19 cellular contexts compared by ENCODE assay signal in genomic region chr2:224843141-224843540, GRCh38.
DNase-seq lines count a peak whose midpoint lies in the region; ATAC-seq lines count a peak whose summit lies in the region.
"Had no signal": no experiment of that assay in that cellular context is flagged by ENCODE, and none has a peak within 500 bp of the region (broad histone marks: within the 10 kb centered on the region; RNA-seq: fewer than 3 reads in every experiment).

No MANE protein-coding gene starts in this region.

- H2AFZ ChIP-seq in GM23248 (no peak overlapping the region), mesenchymal stem cell (ENCODE audit: low read depth, low read length) (no peak overlapping the region)
- H2AFZ ChIP-seq: GM23338 had no signal

- H3K36me3 ChIP-seq in GM23248 (ENCODE audit: low read depth) = peaks cover 29% of the 10 kb centered on the region
- peaks cover 20% of the 10 kb centered on the region for H3K36me3 ChIP-seq in adipocyte (ENCODE audit: control insufficient read depth, insufficient read depth, low read length, severe bottlenecking)
- H3K36me3 ChIP-seq in mesenchymal stem cell (ENCODE audit: control insufficient read depth in 1 of 2, insufficient read depth in 2 of 2, low read depth in 1 of 2, low read length in 2 of 2) = peaks cover 2 to 85% of the 10 kb centered on the region in 2 experiments
- H3K36me3 ChIP-seq: esophagus muscularis mucosa, right lobe of liver had no signal

- no peaks in the 10 kb centered on the region for H3K9me2 ChIP-seq in GM23248 (ENCODE audit: insufficient read depth)

- H3K27ac ChIP-seq in GM23248 (no peak overlapping the region; the same call in 1 of the 2 replicates), mesenchymal stem cell (ENCODE audit: low read length, poor library complexity, severe bottlenecking) (no peak overlapping the region)
- H3K27ac ChIP-seq: esophagus muscularis mucosa, Peyer's patch, right lobe of liver, tibial nerve had no signal

- no peak overlapping the region for H2AK5ac ChIP-seq in mesenchymal stem cell (ENCODE audit: low read length, severe bottlenecking)

- H4K8ac ChIP-seq in mesenchymal stem cell (ENCODE audit: low read length) = no peak overlapping the region

- H3K79me1 ChIP-seq in mesenchymal stem cell (replicated peaks; ENCODE audit: low read length, poor library complexity, severe bottlenecking) = peaks cover 2% of the 10 kb centered on the region

- H3K4me2 ChIP-seq in GM23248 (ENCODE audit: unreplicated experiment) = no peak overlapping the region
- H3K4me2 ChIP-seq in mesenchymal stem cell (ENCODE audit: low read length, poor library complexity, severe bottlenecking) = no peak overlapping the region
- H3K4me2 ChIP-seq: GM23338 had no signal

- H3K4me3 ChIP-seq in GM23248 (no peak overlapping the region), adipocyte (ENCODE audit: low read length) (no peak overlapping the region), mesenchymal stem cell (ENCODE audit: insufficient read depth in 1 of 2, low read depth in 1 of 2, low read length in 2 of 2) (no peak overlapping the region)
- H3K4me3 ChIP-seq: esophagus muscularis mucosa, GM12878, GM23338, Peyer's patch, right lobe of liver, tibial nerve had no signal

- no peak overlapping the region for H4K91ac ChIP-seq in mesenchymal stem cell (ENCODE audit: low read length)

- H3K9me3 ChIP-seq in GM23248 (ENCODE audit: low read depth) (no peaks in the 10 kb centered on the region), adipocyte (ENCODE audit: control insufficient read depth, low read length) (no peaks in the 10 kb centered on the region), mesenchymal stem cell (ENCODE audit: control insufficient read depth, low read length) (peaks cover 8% of the 10 kb centered on the region)
- H3K9me3 ChIP-seq: esophagus muscularis mucosa, Peyer's patch, right lobe of liver, tibial nerve had no signal

- peaks cover 24% of the 10 kb centered on the region for H3F3A ChIP-seq in GM23248 (ENCODE audit: insufficient read depth)

- DNase-seq in T-helper 2 cell treated with Interferon-gamma antibody and Interleukin-4, amounts not matched to agents 5 μg/mL and 100 μg/mL, for 36 hours (ENCODE audit: low spot score) = no peak
- DNase-seq in T-helper 2 cell (no peak), GM23248 (peak; percentile 37), adipocyte (ENCODE audit: low read depth) (peak; percentile 28), mesenchymal stem cell (peak; percentile 13)
- no peak for DNase-seq in stimulated activated CD4-positive, alpha-beta T cell treated with anti-CD3 and anti-CD28 coated beads, Interleukin-4, amount 100 ng/mL, for 24 hours
- DNase-seq: 8988T; aorta; NCI-H82; Peyer's patch; right lobe of liver; stimulated activated CD4-positive, alpha-beta T cell treated with anti-CD3 and anti-CD28 coated beads, Interleukin-2, amount 100 ng/mL, for 48 hours; stimulated activated CD8-positive, alpha-beta memory T cell treated with anti-CD3 and anti-CD28 coated beads, Interleukin-4, amount 100 ng/mL, for 48 hours had no signal

- H3K36me3 Mint-ChIP-seq in T-helper 2 cell treated with Interferon-gamma antibody and Interleukin-4, amounts not matched to agents 5 μg/mL and 100 μg/mL, for 36 hours (ENCODE audit: low read depth) = peaks cover 81% of the 10 kb centered on the region

- H3K14ac ChIP-seq in mesenchymal stem cell (ENCODE audit: low read length in 2 of 2) = no peak overlapping the region

- H3K27me3 Mint-ChIP-seq in T-helper 2 cell treated with Interferon-gamma antibody and Interleukin-4, amounts not matched to agents 5 μg/mL and 100 μg/mL, for 36 hours (ENCODE audit: low read depth) = no peaks in the 10 kb centered on the region

- ATAC-seq in GM18861 (IDR thresholded peaks at IDR 0.05; ENCODE audit: unreplicated experiment) (no peak), GM18498 (IDR thresholded peaks at IDR 0.05; ENCODE audit: unreplicated experiment) (no peak)
- ATAC-seq: GM12878, GM23338, right lobe of liver had no signal

- no peak overlapping the region for H2BK15ac ChIP-seq in mesenchymal stem cell (ENCODE audit: low read depth, poor library complexity, severe bottlenecking)

- H2BK120ac ChIP-seq in mesenchymal stem cell (ENCODE audit: low read depth, low read length) = no peak overlapping the region

- no peak overlapping the region for H3K9ac ChIP-seq in GM23248
- H3K9ac ChIP-seq in adipocyte (ENCODE audit: low read length) = no peak overlapping the region
- no peak overlapping the region for H3K9ac ChIP-seq in mesenchymal stem cell (ENCODE audit: low read length)

- H3K9me3 Mint-ChIP-seq in T-helper 2 cell treated with Interferon-gamma antibody and Interleukin-4, amounts not matched to agents 5 μg/mL and 100 μg/mL, for 36 hours = peaks cover 10% of the 10 kb centered on the region

- WGBS in GM23248 (ENCODE audit: low coverage in 1 of 2, low lambda C conversion rate in 2 of 2, missing lambda C conversion rate in 2 of 2), 2 experiments = 69 to 75% methylated on average over 2 of the region's 2 CpGs
- WGBS in mesenchymal stem cell = 59% methylated on average over 2 of the region's 2 CpGs

- no peaks in the 10 kb centered on the region for H4K20me1 ChIP-seq in GM23248 (ENCODE audit: insufficient read depth)

- H3K27me3 ChIP-seq in GM23248 (replicated peaks; ENCODE audit: insufficient read depth) (no peaks in the 10 kb centered on the region), adipocyte (replicated peaks; ENCODE audit: control insufficient read depth, insufficient read depth, low read length) (no peaks in the 10 kb centered on the region), mesenchymal stem cell (ENCODE audit: control insufficient read depth in 1 of 2, insufficient read depth in 1 of 2, low read length in 2 of 2) (no peaks in the 10 kb centered on the region)
- H3K27me3 ChIP-seq: esophagus muscularis mucosa, Peyer's patch, right lobe of liver, tibial nerve had no signal

- no peak overlapping the region for H2BK5ac ChIP-seq in mesenchymal stem cell (ENCODE audit: low read depth, low read length, poor library complexity, severe bottlenecking)

- H3K4me1 ChIP-seq in GM23248 (ENCODE audit: insufficient read depth) (peaks cover 10% of the 10 kb centered on the region), adipocyte (ENCODE audit: control insufficient read depth, insufficient read depth, low read length) (peaks cover 12% of the 10 kb centered on the region), mesenchymal stem cell (ENCODE audit: control insufficient read depth, insufficient read depth, low read depth, low read length) (no peaks in the 10 kb centered on the region)
- H3K4me1 ChIP-seq: esophagus muscularis mucosa, Peyer's patch, right lobe of liver had no signal

- H2BK12ac ChIP-seq in mesenchymal stem cell (ENCODE audit: low read length in 2 of 2) = no peak overlapping the region

- H3K4ac ChIP-seq in mesenchymal stem cell (ENCODE audit: low read depth in 1 of 2, low read length in 2 of 2) = no peak overlapping the region

- peak overlapping the region; percentile 12 for H3K27ac Mint-ChIP-seq in T-helper 2 cell treated with Interferon-gamma antibody and Interleukin-4, amounts not matched to agents 5 μg/mL and 100 μg/mL, for 36 hours

- no peaks in the 10 kb centered on the region for H3K79me2 ChIP-seq in GM23248 (ENCODE audit: insufficient read depth)

- in situ Hi-C loops in GM23248 (cut with MboI) = no loop called here

- no peak overlapping the region for H3K4me3 Mint-ChIP-seq in T-helper 2 cell treated with Interferon-gamma antibody and Interleukin-4, amounts not matched to agents 5 μg/mL and 100 μg/mL, for 36 hours
- H3K4me3 Mint-ChIP-seq: GM23338 had no signal

- no peaks in the 10 kb centered on the region for H3K4me1 Mint-ChIP-seq in T-helper 2 cell treated with Interferon-gamma antibody and Interleukin-4, amounts not matched to agents 5 μg/mL and 100 μg/mL, for 36 hours (ENCODE audit: low read depth)
- H3K4me1 Mint-ChIP-seq: GM23338 had no signal

- H3K23ac ChIP-seq in mesenchymal stem cell (ENCODE audit: low read length in 2 of 2) = no peak overlapping the region

- H3K18ac ChIP-seq in mesenchymal stem cell (ENCODE audit: low read depth in 1 of 2, low read length in 2 of 2) = no peak overlapping the region

Comparison
In these comparisons a context has a peak if more than half of its experiments do, and no peak if none do; other contexts are left out.
1. DNase-seq: peak in GM23248 (single experiment), adipocyte (single experiment) and mesenchymal stem cell (single experiment); none in T-helper 2 cell treated with Interferon-gamma antibody and Interleukin-4, amounts not matched to agents 5 μg/mL and 100 μg/mL, for 36 hours (single experiment), T-helper 2 cell (0 of 5) and stimulated activated CD4-positive, alpha-beta T cell treated with anti-CD3 and anti-CD28 coated beads, Interleukin-4, amount 100 ng/mL, for 24 hours (single experiment).